ENCODE assay signal across 17 cellular contexts in genomic region chr16:4814046-4814445, GRCh38. TPM values are rescaled to one million over a fixed set of nuclear protein-coding genes. Genes with fewer than 3 reads are reported as not detected.
A peak's percentile ranks its signal among the peaks of the same experiment; 100 is the strongest.
DNase-seq lines count a peak whose midpoint lies in the region; ATAC-seq and TF ChIP-seq lines count a peak whose summit lies in the region.
"Had no signal": no experiment of that assay in that cellular context is flagged by ENCODE, and none has a peak within 500 bp of the region (broad histone marks: within the 10 kb centered on the region; RNA-seq: fewer than 3 reads in every experiment).

No MANE protein-coding gene starts in this region.

- H3K27ac ChIP-seq in dorsolateral prefrontal cortex (peak overlapping the region in 37 of 59 donors; percentile 8 to 82 (median 47)), rectal smooth muscle tissue (ENCODE audit: low read depth, low read length) (peak overlapping the region; percentile 50)
- H3K27ac ChIP-seq: HL-60 had no signal

- peaks cover 30% of the 10 kb centered on the region for H3K36me3 ChIP-seq in rectal smooth muscle tissue (ENCODE audit: control insufficient read depth, insufficient read depth, low read length)

- H3K4me3 ChIP-seq in dorsolateral prefrontal cortex (no peak overlapping the region), rectal smooth muscle tissue (ENCODE audit: low read length) (no peak overlapping the region)

- no peaks in the 10 kb centered on the region for H3K4me1 ChIP-seq in rectal smooth muscle tissue (ENCODE audit: control insufficient read depth, insufficient read depth, low read length)

- H3K27me3 ChIP-seq in dorsolateral prefrontal cortex (no peaks in the 10 kb centered on the region), rectal smooth muscle tissue (ENCODE audit: control insufficient read depth, insufficient read depth, low read length) (no peaks in the 10 kb centered on the region)

- no peak overlapping the region for H3K27ac Mint-ChIP-seq in activated T-cell treated with anti-CD3 and anti-CD28 coated beads, Interleukin-2, amount 50 U/mL, for 72 hours
- H3K27ac Mint-ChIP-seq: B cell; CD8-positive, alpha-beta T cell had no signal

- DNase-seq in dorsolateral prefrontal cortex, result no peak
- DNase-seq in left cardiac atrium, result no peak
- DNase-seq in posterior vena cava (ENCODE audit: low spot score), result no peak
- no peak for DNase-seq in activated T-cell treated with anti-CD3 and anti-CD28 coated beads, Interleukin-2, amount 50 U/mL, for 72 hours
- no peak for DNase-seq in DMS114 treated with DMSO at 0.1 percent for 48 hours (lab: John Stamatoyannopoulos, UW; ENCODE audit: unreplicated experiment)
- DNase-seq in amniotic stem cell (lab: John Stamatoyannopoulos, UW), result no peak
- DNase-seq: CD8-positive, alpha-beta T cell; GF-D8; GOT3; KBM-7; NCI-H146; NCI-H2107; NCI-H226; PC-3 had no signal

- peaks cover 5 to 39% of the 10 kb centered on the region in 2 donors for H3K36me3 Mint-ChIP-seq in activated T-cell treated with anti-CD3 and anti-CD28 coated beads, Interleukin-2, amount 50 U/mL, for 72 hours (ENCODE audit: insufficient read depth in 2 of 2)

- intact Hi-C loops in dorsolateral prefrontal cortex (cut with DNase I), result no loop called here
- intact Hi-C loops in left cardiac atrium (cut with DNase I), result no loop called here
- intact Hi-C loops in posterior vena cava (cut with DNase I), result no loop called here

- H3K27me3 Mint-ChIP-seq in activated T-cell treated with anti-CD3 and anti-CD28 coated beads, Interleukin-2, amount 50 U/mL, for 72 hours (ENCODE audit: low read depth), result no peaks in the 10 kb centered on the region
- H3K27me3 Mint-ChIP-seq: B cell had no signal

- no peaks in the 10 kb centered on the region for H3K4me1 Mint-ChIP-seq in activated T-cell treated with anti-CD3 and anti-CD28 coated beads, Interleukin-2, amount 50 U/mL, for 72 hours (ENCODE audit: low read depth)
- H3K4me1 Mint-ChIP-seq: B cell had no signal

- no peak overlapping the region for H3K4me3 Mint-ChIP-seq in activated T-cell treated with anti-CD3 and anti-CD28 coated beads, Interleukin-2, amount 50 U/mL, for 72 hours
- H3K4me3 Mint-ChIP-seq: B cell; CD8-positive, alpha-beta T cell had no signal

- no peaks in the 10 kb centered on the region for H3K9me3 Mint-ChIP-seq in activated T-cell treated with anti-CD3 and anti-CD28 coated beads, Interleukin-2, amount 50 U/mL, for 72 hours
- H3K9me3 Mint-ChIP-seq: CD8-positive, alpha-beta T cell had no signal

- no peak for TF ChIP-seq CTCF in dorsolateral prefrontal cortex (IDR thresholded peaks at IDR 0.05 in 54 of 56, conservative IDR thresholded peaks at IDR 0.05 in 2 of 56; ENCODE audit: low read depth in 1 of 56, partially characterized antibody in 56 of 56)

- peak; percentile 69 to 72 for ATAC-seq in left cardiac atrium
- no peak for ATAC-seq in activated T-cell treated with anti-CD3 and anti-CD28 coated beads, Interleukin-2, amount 50 U/mL, for 72 hours (replicated peaks in 1 of 2)
- ATAC-seq: CD8-positive, alpha-beta T cell; PC-3 had no signal

- H3K9ac ChIP-seq in rectal smooth muscle tissue (ENCODE audit: low read length), result no peak overlapping the region

RNA-seq across cellular contexts. Expression of gene ROGDI, which starts 11.6 kb away (rescaled TPM):
- total RNA-seq in dorsolateral prefrontal cortex (100 to 1,000 TPM in 114 of 120 experiments, 10 to 100 TPM in 6; 92.8 to 242 (median 139) TPM), left cardiac atrium (10 to 100 TPM; 53.6 to 54.5 TPM), posterior vena cava (10 to 100 TPM; 12.9 to 23.5 TPM)
- total RNA-seq in activated T-cell treated with anti-CD3 and anti-CD28 coated beads, Interleukin-2, amount 50 U/mL, for 72 hours, result 1 to 10 TPM; 3.7 to 7.4 TPM

RNA-seq across cellular contexts. Expression of gene SMIM22, which starts 18.9 kb away (rescaled TPM):
- total RNA-seq in dorsolateral prefrontal cortex, result 1 to 10 TPM in 1 of 120 experiments, under 1 TPM in 1, not detected in 118; 0.78 to 1.0 TPM
- not detected for total RNA-seq in left cardiac atrium
- not detected for total RNA-seq in posterior vena cava
- total RNA-seq in activated T-cell treated with anti-CD3 and anti-CD28 coated beads, Interleukin-2, amount 50 U/mL, for 72 hours, result not detected
- total RNA-seq: B cell; CD8-positive, alpha-beta T cell; PC-3 had no signal

RNA-seq across cellular contexts. Expression of gene SEPTIN12, which starts 25.9 kb away (rescaled TPM):
- total RNA-seq in dorsolateral prefrontal cortex, result 1 to 10 TPM in 60 of 120 experiments, under 1 TPM in 16, not detected in 44; 0.33 to 5.6 (median 1.7) TPM
- not detected for total RNA-seq in left cardiac atrium
- total RNA-seq in posterior vena cava, result not detected
- total RNA-seq in activated T-cell treated with anti-CD3 and anti-CD28 coated beads, Interleukin-2, amount 50 U/mL, for 72 hours, result not detected
- total RNA-seq: B cell, PC-3 had no signal

RNA-seq across cellular contexts. Expression of gene GLYR1, which starts 33.0 kb away (rescaled TPM):
- total RNA-seq in dorsolateral prefrontal cortex (100 to 1,000 TPM in 117 of 120 experiments, 10 to 100 TPM in 3; 91.8 to 145 (median 122) TPM), left cardiac atrium (10 to 100 TPM; 65.2 to 78.2 TPM), posterior vena cava (10 to 100 TPM; 72.2 to 72.3 TPM)
- total RNA-seq in activated T-cell treated with anti-CD3 and anti-CD28 coated beads, Interleukin-2, amount 50 U/mL, for 72 hours, result 10 to 100 TPM; 54.9 to 63.6 TPM

RNA-seq across cellular contexts. Expression of gene UBN1, which starts 33.2 kb away (rescaled TPM):
- 10 to 100 TPM; 21.8 to 36.9 (median 28.7) TPM for total RNA-seq in dorsolateral prefrontal cortex
- total RNA-seq in left cardiac atrium, result 10 to 100 TPM; 28.0 to 33.6 TPM
- total RNA-seq in posterior vena cava, result 10 to 100 TPM; 25.5 to 27.7 TPM
- total RNA-seq in activated T-cell treated with anti-CD3 and anti-CD28 coated beads, Interleukin-2, amount 50 U/mL, for 72 hours, result 10 to 100 TPM; 32.0 to 36.0 TPM

Comparison
In these comparisons a context has a peak if more than half of its experiments do, and no peak if none do; other contexts are left out.
1. ATAC-seq: peak in left cardiac atrium (2 of 2); none in activated T-cell treated with anti-CD3 and anti-CD28 coated beads, Interleukin-2, amount 50 U/mL, for 72 hours (0 of 2).